Comparison of ENCODE assay signal across 31 cellular contexts in the genomic region with DNA sequence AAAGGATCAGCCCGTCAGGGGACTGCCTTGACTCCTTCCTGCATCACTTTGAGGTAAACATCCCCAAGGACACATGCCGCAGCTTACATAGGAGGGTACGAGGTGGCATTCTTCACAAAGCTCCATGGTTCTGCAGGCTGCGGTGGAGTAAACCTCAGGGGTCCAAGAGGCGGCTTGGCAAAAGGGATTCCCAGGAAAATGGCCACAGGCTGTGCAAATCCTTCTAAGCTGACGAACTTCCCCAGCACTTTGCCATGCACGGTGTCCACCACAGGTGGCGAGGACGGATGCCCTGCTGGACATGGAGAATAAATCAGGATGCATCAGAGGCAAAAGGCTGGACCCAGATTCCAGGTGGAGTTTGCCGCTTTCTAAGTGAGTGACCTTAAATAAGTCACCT. TPM values are rescaled to one million over a fixed set of nuclear protein-coding genes. Genes with fewer than 3 reads are reported as not detected.
"Had no signal": no experiment of that assay in that cellular context is flagged by ENCODE, and none has a peak within 500 bp of the region (broad histone marks: within the 10 kb centered on the region; RNA-seq: fewer than 3 reads in every experiment).

No MANE protein-coding gene starts in this region.

- DNase-seq: islet precursor cell; left ventricle myocardium inferior; mesendoderm; naive B cell; natural killer cell; nephron progenitor cell; occipital lobe; ovary; right lobe of liver; stimulated activated CD4-positive, alpha-beta T cell treated with anti-CD3 and anti-CD28 coated beads, Interleukin-1b, Interleukin-23, amount 100 ng/mL, for 48 hours; stimulated activated CD4-positive, alpha-beta T cell treated with anti-CD3 and anti-CD28 coated beads, Interleukin-2, amount 100 ng/mL, for 48 hours; stimulated activated CD4-positive, alpha-beta T cell treated with anti-CD3 and anti-CD28 coated beads, Interleukin-4, amount 100 ng/mL, for 4 hours; stimulated activated CD8-positive, alpha-beta memory T cell treated with anti-CD3 and anti-CD28 coated beads, Interleukin-4, amount 100 ng/mL, for 48 hours; stimulated activated naive CD4-positive, alpha-beta T cell treated with Interleukin-2 at 50 U/mL for 16 hours; stimulated activated naive CD8-positive, alpha-beta T cell treated with anti-CD3 and anti-CD28 coated beads, Interleukin-15, amount 100 ng/mL, for 72 hours; substantia nigra had no signal

- H3K79me2 ChIP-seq: hepatocyte had no signal

- H3K4me3 ChIP-seq: hepatocyte, left ventricle myocardium inferior, lung, neural progenitor cell, ovary, right atrium auricular region, smooth muscle cell, tibial nerve had no signal

- H2AFZ ChIP-seq: hepatocyte, neural progenitor cell had no signal

- H3K9me3 ChIP-seq: left ventricle myocardium inferior, neutrophil, ovary, right atrium auricular region, right lobe of liver, tibial nerve had no signal

- ATAC-seq: natural killer cell; right lobe of liver; stimulated activated naive CD8-positive, alpha-beta T cell treated with anti-CD3 and anti-CD28 coated beads, Interleukin-15, amount 100 ng/mL, for 72 hours had no signal

- H3K9ac ChIP-seq: neural progenitor cell had no signal

- H3K27me3 ChIP-seq: hepatocyte, ovary, right atrium auricular region, right lobe of liver, tibial nerve had no signal

- H3K4me2 ChIP-seq: hepatocyte, neural progenitor cell, smooth muscle cell had no signal

- H3K27ac ChIP-seq: hepatocyte, left ventricle myocardium inferior, neural progenitor cell, neutrophil, ovary, right atrium auricular region, right lobe of liver, tibial nerve had no signal

- H3K4me1 ChIP-seq: tibial nerve had no signal

- H3K36me3 ChIP-seq: neural progenitor cell, neutrophil, ovary, right atrium auricular region, tibial nerve had no signal

RNA-seq across cellular contexts. Expression of gene CES1, which starts 4.2 kb away (rescaled TPM):
- total RNA-seq: kidney epithelial cell, progenitor cell of endocrine pancreas, smooth muscle cell had no signal

RNA-seq across cellular contexts. Expression of gene CES5A, which starts 46.5 kb away (rescaled TPM):
- total RNA-seq: hepatocyte, kidney epithelial cell, left ventricle myocardium inferior, lung, mesothelial cell of epicardium, mononuclear cell, natural killer cell, ovary, progenitor cell of endocrine pancreas, pulmonary artery endothelial cell, renal cortical epithelial cell, right atrium auricular region, skeletal muscle tissue, smooth muscle cell, temporal lobe, tibial nerve had no signal
- polyA plus RNA-seq: hepatocyte, lung, ovary, smooth muscle cell had no signal
